Comparison of ENCODE assay signal across 28 cellular contexts in the genomic region with DNA sequence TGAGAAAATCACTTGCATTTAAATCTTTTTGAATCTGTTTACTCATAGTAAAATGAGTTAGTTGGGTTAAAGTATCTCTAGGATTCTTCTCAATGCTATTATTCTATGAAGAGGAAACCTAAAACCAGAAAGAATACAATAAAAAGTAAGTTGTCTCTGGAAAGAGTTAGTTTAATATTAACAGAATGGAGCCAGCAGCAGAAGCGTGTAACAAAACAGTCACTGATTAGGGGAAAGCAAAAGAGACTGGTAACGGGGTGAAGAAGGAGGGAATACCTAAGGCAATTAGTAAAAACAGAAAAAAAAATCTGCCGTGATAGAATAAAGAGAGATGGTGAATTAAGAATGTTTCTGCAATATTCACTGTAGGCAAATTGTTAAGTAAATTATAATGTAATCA.
"Had no signal": no experiment of that assay in that cellular context is flagged by ENCODE, and none has a peak within 500 bp of the region (broad histone marks: within the 10 kb centered on the region; RNA-seq: fewer than 3 reads in every experiment).

No MANE protein-coding gene starts in this region.

- H3K27ac Mint-ChIP-seq: activated CD4-positive, alpha-beta T cell treated with anti-CD3 and anti-CD28 coated beads, Interleukin-2, amount 10 ng/mL, durations not matched to agents 7 days and 5 days; activated CD8-positive, alpha-beta memory T cell treated with anti-CD3 and anti-CD28 coated beads, Interleukin-2, amount 10 ng/mL, durations not matched to agents 7 days and 5 days; activated CD8-positive, alpha-beta T cell treated with anti-CD3 and anti-CD28 coated beads for 36 hours; natural killer cell treated with Interleukin-12 subunit alpha and Interleukin-12 subunit beta and Interleukin-15 and Interleukin-18, amount 100 ng/mL, for 72 hours; stimulated activated naive CD8-positive, alpha-beta T cell treated with anti-CD3 and anti-CD28 coated beads, Interleukin-15, Interleukin-2, amounts not matched to agents 100 ng/mL and 50 ng/mL, for 24 hours; T-cell; T-helper 2 cell treated with Interferon-gamma antibody and Interleukin-4, amounts not matched to agents 5 μg/mL and 100 μg/mL, for 36 hours had no signal

- H3K4me3 ChIP-seq: left ventricle myocardium inferior, ovary, psoas muscle, tibial artery had no signal

- H3K4me1 ChIP-seq: left ventricle myocardium inferior, tibial artery had no signal

- H3K27ac ChIP-seq: brain microvascular endothelial cell, left ventricle myocardium inferior, neutrophil, ovary, psoas muscle, tibial artery, VCaP had no signal

- H3K27me3 ChIP-seq: brain microvascular endothelial cell, neutrophil, ovary, tibial artery had no signal

- H3K4me3 Mint-ChIP-seq: activated CD4-positive, alpha-beta T cell treated with anti-CD3 and anti-CD28 coated beads, Interleukin-2, amount 10 ng/mL, durations not matched to agents 7 days and 5 days; activated CD8-positive, alpha-beta memory T cell treated with anti-CD3 and anti-CD28 coated beads, Interleukin-2, amount 10 ng/mL, durations not matched to agents 7 days and 5 days; activated CD8-positive, alpha-beta T cell treated with anti-CD3 and anti-CD28 coated beads for 36 hours; natural killer cell treated with Interleukin-12 subunit alpha and Interleukin-12 subunit beta and Interleukin-15 and Interleukin-18, amount 100 ng/mL, for 72 hours; stimulated activated naive CD8-positive, alpha-beta T cell treated with anti-CD3 and anti-CD28 coated beads, Interleukin-15, Interleukin-2, amounts not matched to agents 100 ng/mL and 50 ng/mL, for 24 hours; T-cell; T-helper 2 cell treated with Interferon-gamma antibody and Interleukin-4, amounts not matched to agents 5 μg/mL and 100 μg/mL, for 36 hours had no signal

- H3K4me1 Mint-ChIP-seq: activated CD4-positive, alpha-beta T cell treated with anti-CD3 and anti-CD28 coated beads, Interleukin-2, amount 10 ng/mL, durations not matched to agents 7 days and 5 days; activated CD8-positive, alpha-beta memory T cell treated with anti-CD3 and anti-CD28 coated beads, Interleukin-2, amount 10 ng/mL, durations not matched to agents 7 days and 5 days; T-cell had no signal

- H3K9me3 ChIP-seq: left ventricle myocardium inferior, neutrophil, ovary, psoas muscle, tibial artery had no signal

- H3K9me3 Mint-ChIP-seq: activated CD4-positive, alpha-beta T cell treated with anti-CD3 and anti-CD28 coated beads, Interleukin-2, amount 10 ng/mL, durations not matched to agents 7 days and 5 days; activated CD8-positive, alpha-beta T cell treated with anti-CD3 and anti-CD28 coated beads for 36 hours; activated naive CD4-positive, alpha-beta T cell treated with anti-CD3 and anti-CD28 coated beads, Interleukin-2, amount 50 U/mL, for 72 hours; natural killer cell treated with Interleukin-12 subunit alpha and Interleukin-12 subunit beta and Interleukin-15 and Interleukin-18, amount 100 ng/mL, for 72 hours; stimulated activated naive CD8-positive, alpha-beta T cell treated with anti-CD3 and anti-CD28 coated beads, Interleukin-15, Interleukin-2, amounts not matched to agents 100 ng/mL and 50 ng/mL, for 24 hours; T-cell; T-helper 2 cell treated with Interferon-gamma antibody and Interleukin-4, amounts not matched to agents 5 μg/mL and 100 μg/mL, for 36 hours had no signal

- DNase-seq: activated CD4-positive, alpha-beta T cell treated with anti-CD3 and anti-CD28 coated beads, Interleukin-2, amount 10 ng/mL, durations not matched to agents 7 days and 5 days; activated CD4-positive, CD25-positive, alpha-beta regulatory T cell treated with anti-CD3 and anti-CD28 coated beads, Interleukin-2, amount 50 U/mL, for 72 hours; activated CD8-positive, alpha-beta memory T cell treated with anti-CD3 and anti-CD28 coated beads, Interleukin-2, amount 10 ng/mL, durations not matched to agents 7 days and 5 days; activated CD8-positive, alpha-beta T cell treated with anti-CD3 and anti-CD28 coated beads for 36 hours; activated T-cell treated with anti-CD3 and anti-CD28 coated beads for 4 hours; aorta; brain microvascular endothelial cell; caudate nucleus; dermis blood vessel endothelial cell; effector memory CD4-positive, alpha-beta T cell; glutamatergic neuron; hypothalamus; left ventricle myocardium inferior; midbrain; ovary; psoas muscle; right cardiac atrium; stimulated activated CD4-positive, alpha-beta T cell treated with anti-CD3 and anti-CD28 coated beads, Interleukin-1b, Interleukin-23, amount 100 ng/mL, for 48 hours; substantia nigra; T-cell; tibial artery had no signal

- H3K36me3 ChIP-seq: ovary had no signal

- H3K27me3 Mint-ChIP-seq: activated CD4-positive, alpha-beta T cell treated with anti-CD3 and anti-CD28 coated beads, Interleukin-2, amount 10 ng/mL, durations not matched to agents 7 days and 5 days; activated CD8-positive, alpha-beta memory T cell treated with anti-CD3 and anti-CD28 coated beads, Interleukin-2, amount 10 ng/mL, durations not matched to agents 7 days and 5 days; activated CD8-positive, alpha-beta T cell treated with anti-CD3 and anti-CD28 coated beads for 36 hours; natural killer cell treated with Interleukin-12 subunit alpha and Interleukin-12 subunit beta and Interleukin-15 and Interleukin-18, amount 100 ng/mL, for 72 hours; stimulated activated naive CD8-positive, alpha-beta T cell treated with anti-CD3 and anti-CD28 coated beads, Interleukin-15, Interleukin-2, amounts not matched to agents 100 ng/mL and 50 ng/mL, for 24 hours; T-cell had no signal

- ATAC-seq: activated CD8-positive, alpha-beta memory T cell treated with anti-CD3 and anti-CD28 coated beads, Interleukin-2, amount 10 ng/mL, durations not matched to agents 7 days and 5 days; activated CD8-positive, alpha-beta T cell treated with anti-CD3 and anti-CD28 coated beads for 36 hours; activated naive CD4-positive, alpha-beta T cell treated with anti-CD3 and anti-CD28 coated beads, Interleukin-2, amount 50 U/mL, for 72 hours; esophagus mucosa; natural killer cell treated with Interleukin-12 subunit alpha and Interleukin-12 subunit beta and Interleukin-15 and Interleukin-18, amount 100 ng/mL, for 72 hours; psoas muscle; right cardiac atrium; T-cell had no signal
